Comparison of ENCODE assay signal across 1 cellular context in genomic region chr7:30027915-30028748, GRCh38.
TF ChIP-seq lines count a peak whose summit lies in the region.

A gene with protein sequence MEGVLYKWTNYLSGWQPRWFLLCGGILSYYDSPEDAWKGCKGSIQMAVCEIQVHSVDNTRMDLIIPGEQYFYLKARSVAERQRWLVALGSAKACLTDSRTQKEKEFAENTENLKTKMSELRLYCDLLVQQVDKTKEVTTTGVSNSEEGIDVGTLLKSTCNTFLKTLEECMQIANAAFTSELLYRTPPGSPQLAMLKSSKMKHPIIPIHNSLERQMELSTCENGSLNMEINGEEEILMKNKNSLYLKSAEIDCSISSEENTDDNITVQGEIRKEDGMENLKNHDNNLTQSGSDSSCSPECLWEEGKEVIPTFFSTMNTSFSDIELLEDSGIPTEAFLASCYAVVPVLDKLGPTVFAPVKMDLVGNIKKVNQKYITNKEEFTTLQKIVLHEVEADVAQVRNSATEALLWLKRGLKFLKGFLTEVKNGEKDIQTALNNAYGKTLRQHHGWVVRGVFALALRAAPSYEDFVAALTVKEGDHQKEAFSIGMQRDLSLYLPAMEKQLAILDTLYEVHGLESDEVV (plus strand): TSS chr7:30028412. CDS start chr7:30028763, 351 bp downstream.

TF ChIP-seq in HepG2, 621 proteins besides CTCF, POLR2A, EP300 and RAD21 (continued from another document and continues in another):
- TF ChIP-seq, protein P1, sequence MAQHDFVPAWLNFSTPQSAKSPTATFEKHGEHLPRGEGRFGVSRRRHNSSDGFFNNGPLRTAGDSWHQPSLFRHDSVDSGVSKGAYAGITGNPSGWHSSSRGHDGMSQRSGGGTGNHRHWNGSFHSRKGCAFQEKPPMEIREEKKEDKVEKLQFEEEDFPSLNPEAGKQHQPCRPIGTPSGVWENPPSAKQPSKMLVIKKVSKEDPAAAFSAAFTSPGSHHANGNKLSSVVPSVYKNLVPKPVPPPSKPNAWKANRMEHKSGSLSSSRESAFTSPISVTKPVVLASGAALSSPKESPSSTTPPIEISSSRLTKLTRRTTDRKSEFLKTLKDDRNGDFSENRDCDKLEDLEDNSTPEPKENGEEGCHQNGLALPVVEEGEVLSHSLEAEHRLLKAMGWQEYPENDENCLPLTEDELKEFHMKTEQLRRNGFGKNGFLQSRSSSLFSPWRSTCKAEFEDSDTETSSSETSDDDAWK (CRISPR knock-in tag; IDR thresholded peaks at IDR 0.05): no peak
- TF ChIP-seq, protein P2, sequence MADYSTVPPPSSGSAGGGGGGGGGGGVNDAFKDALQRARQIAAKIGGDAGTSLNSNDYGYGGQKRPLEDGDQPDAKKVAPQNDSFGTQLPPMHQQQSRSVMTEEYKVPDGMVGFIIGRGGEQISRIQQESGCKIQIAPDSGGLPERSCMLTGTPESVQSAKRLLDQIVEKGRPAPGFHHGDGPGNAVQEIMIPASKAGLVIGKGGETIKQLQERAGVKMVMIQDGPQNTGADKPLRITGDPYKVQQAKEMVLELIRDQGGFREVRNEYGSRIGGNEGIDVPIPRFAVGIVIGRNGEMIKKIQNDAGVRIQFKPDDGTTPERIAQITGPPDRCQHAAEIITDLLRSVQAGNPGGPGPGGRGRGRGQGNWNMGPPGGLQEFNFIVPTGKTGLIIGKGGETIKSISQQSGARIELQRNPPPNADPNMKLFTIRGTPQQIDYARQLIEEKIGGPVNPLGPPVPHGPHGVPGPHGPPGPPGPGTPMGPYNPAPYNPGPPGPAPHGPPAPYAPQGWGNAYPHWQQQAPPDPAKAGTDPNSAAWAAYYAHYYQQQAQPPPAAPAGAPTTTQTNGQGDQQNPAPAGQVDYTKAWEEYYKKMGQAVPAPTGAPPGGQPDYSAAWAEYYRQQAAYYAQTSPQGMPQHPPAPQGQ (CRISPR knock-in tag; IDR thresholded peaks at IDR 0.05; ENCODE audit: borderline replicate concordance): no peak
- TF ChIP-seq MYPOP (CRISPR knock-in tag; IDR thresholded peaks at IDR 0.05) (no peak), REXO4 (CRISPR knock-in tag; IDR thresholded peaks at IDR 0.05; ENCODE audit: borderline replicate concordance) (no peak), RARG (CRISPR knock-in tag; IDR thresholded peaks at IDR 0.05; ENCODE audit: low read depth) (no peak), UBTF (CRISPR knock-in tag; IDR thresholded peaks at IDR 0.05) (peak; percentile 89; the same call in 1 of the 2 replicates), ZNF143 (CRISPR knock-in tag; IDR thresholded peaks at IDR 0.05) (peak; percentile 90), ZNF33B (CRISPR knock-in tag; IDR thresholded peaks at IDR 0.05) (no peak), ZNF7 (CRISPR knock-in tag; IDR thresholded peaks at IDR 0.05) (no peak), POLR2AphosphoS5 (IDR thresholded peaks at IDR 0.05; ENCODE audit: low read depth, low read length) (peak; percentile 92), BRCA1 (CRISPR knock-in tag; IDR thresholded peaks at IDR 0.05) (no peak), ZNF570 (CRISPR knock-in tag; IDR thresholded peaks at IDR 0.05; ENCODE audit: borderline replicate concordance) (no peak), TGIF2 (CRISPR knock-in tag; IDR thresholded peaks at IDR 0.05) (no peak), MED8 (CRISPR knock-in tag; IDR thresholded peaks at IDR 0.05; ENCODE audit: insufficient replicate concordance) (no peak), TCF12 (IDR thresholded peaks at IDR 0.05) (no peak), TCF12 (CRISPR knock-in tag; IDR thresholded peaks at IDR 0.05) (peak; percentile 89; the same call in 1 of the 2 replicates), ZNF816 (CRISPR knock-in tag; IDR thresholded peaks at IDR 0.05; ENCODE audit: borderline replicate concordance) (peak; percentile 43; the same call in 1 of the 2 replicates), MLXIP (CRISPR knock-in tag; IDR thresholded peaks at IDR 0.05; ENCODE audit: borderline replicate concordance) (no peak), PATZ1 (CRISPR knock-in tag; IDR thresholded peaks at IDR 0.05) (peak; percentile 35; the same call in 1 of the 2 replicates), E2F2 (CRISPR knock-in tag; IDR thresholded peaks at IDR 0.05; ENCODE audit: borderline replicate concordance) (no peak), ARNTL (CRISPR knock-in tag; IDR thresholded peaks at IDR 0.05) (0 out of 2 replicates have a peak, but pooled peaks have one; percentile 39), TEAD3 (CRISPR knock-in tag; optimal IDR thresholded peaks at IDR 0.05; ENCODE audit: borderline replicate concordance) (no peak), MAF1 (CRISPR knock-in tag; IDR thresholded peaks at IDR 0.05; ENCODE audit: borderline replicate concordance) (0 out of 2 replicates have a peak, but pooled peaks have one; percentile 27), ZNF235 (CRISPR knock-in tag; IDR thresholded peaks at IDR 0.05; ENCODE audit: borderline replicate concordance) (peak; percentile 88; the same call in 1 of the 2 replicates), CEBPG (CRISPR knock-in tag; IDR thresholded peaks at IDR 0.05) (no peak), ZNF260 (CRISPR knock-in tag; IDR thresholded peaks at IDR 0.05; ENCODE audit: borderline replicate concordance, low read depth) (no peak), NPAS2 (CRISPR knock-in tag; IDR thresholded peaks at IDR 0.05; ENCODE audit: borderline replicate concordance) (no peak), ZBTB21 (CRISPR knock-in tag; IDR thresholded peaks at IDR 0.05) (no peak), MBD4 (IDR thresholded peaks at IDR 0.05; ENCODE audit: borderline replicate concordance, low read length) (no peak), ZNF317 (CRISPR knock-in tag; IDR thresholded peaks at IDR 0.05) (peak; percentile 48; the same call in 1 of the 2 replicates), HMGA1 (CRISPR knock-in tag; conservative IDR thresholded peaks at IDR 0.05) (no peak), IKZF5 (CRISPR knock-in tag; IDR thresholded peaks at IDR 0.05) (peak; percentile 73), ZFP36L2 (CRISPR knock-in tag; IDR thresholded peaks at IDR 0.05) (no peak), SALL2 (CRISPR knock-in tag; IDR thresholded peaks at IDR 0.05) (no peak; the same call in 1 of the 2 replicates), ZNF33A (CRISPR knock-in tag; IDR thresholded peaks at IDR 0.05; ENCODE audit: borderline replicate concordance) (no peak), CEBPZ (IDR thresholded peaks at IDR 0.05; ENCODE audit: low read length) (no peak), CSRNP1 (CRISPR knock-in tag; IDR thresholded peaks at IDR 0.05) (0 out of 2 replicates have a peak, but pooled peaks have one; percentile 19), ELF4 (CRISPR knock-in tag; IDR thresholded peaks at IDR 0.05; ENCODE audit: borderline replicate concordance) (no peak)
